ENCODE assay signal across 9 cellular contexts in the genomic region with DNA sequence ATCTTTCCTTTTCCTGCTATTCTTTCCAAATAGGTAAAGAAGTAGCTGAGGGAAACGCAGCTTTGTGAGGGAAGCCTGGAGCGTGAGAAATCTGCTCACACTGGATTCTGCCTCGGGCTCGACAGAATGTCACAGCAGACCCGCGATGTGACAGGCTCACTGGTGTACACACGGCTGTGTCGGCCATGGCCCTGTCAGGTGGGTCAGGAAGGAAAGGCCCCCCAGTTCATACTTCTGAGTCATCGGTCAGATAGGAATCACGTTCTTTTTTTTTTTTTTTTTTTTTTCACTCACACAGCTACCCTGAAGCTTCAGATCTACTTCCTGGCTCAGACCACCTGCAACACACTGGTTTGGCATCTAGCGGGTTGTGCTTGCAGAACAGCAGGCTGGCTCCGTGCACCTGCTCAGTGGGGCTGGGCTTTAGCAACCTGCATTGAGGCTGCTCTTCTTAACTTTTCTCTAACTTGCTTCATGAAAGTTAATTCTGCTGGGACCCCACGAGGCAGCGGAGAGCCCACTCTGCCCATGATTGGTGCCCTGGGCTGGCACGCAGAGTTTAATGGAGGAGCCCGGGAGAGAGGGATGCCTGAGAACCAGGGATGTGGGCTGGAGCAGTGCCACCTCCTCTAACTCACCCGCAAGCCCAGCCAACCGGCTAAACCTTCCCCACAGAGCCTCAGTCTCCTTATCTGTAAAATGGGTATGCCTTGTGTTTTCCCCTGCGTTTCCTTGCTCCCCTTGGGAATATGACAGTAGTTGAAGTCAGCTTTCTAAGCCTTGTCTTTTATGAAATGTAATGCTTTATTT.
DNase-seq lines count a peak whose midpoint lies in the region; ATAC-seq and TF ChIP-seq lines count a peak whose summit lies in the region.
"Had no signal": no experiment of that assay in that cellular context is flagged by ENCODE, and none has a peak within 500 bp of the region (broad histone marks: within the 10 kb centered on the region; RNA-seq: fewer than 3 reads in every experiment).

No MANE protein-coding gene starts in this region.

- no peaks in the 10 kb centered on the region for H4K20me1 ChIP-seq in Loucy (ENCODE audit: insufficient read depth, low read length, poor library complexity, severe bottlenecking)

- H3K9me2 ChIP-seq in Loucy (replicated peaks; ENCODE audit: low read depth, low read length) = no peaks in the 10 kb centered on the region

- H3K27me3 ChIP-seq in CD4-positive, CD25-positive, alpha-beta regulatory T cell (ENCODE audit: control insufficient read depth, insufficient read depth, low read length) = no peaks in the 10 kb centered on the region
- no peaks in the 10 kb centered on the region for H3K27me3 ChIP-seq in Loucy (ENCODE audit: insufficient read depth, low read length, poor library complexity, severe bottlenecking)
- no peaks in the 10 kb centered on the region for H3K27me3 ChIP-seq in mononuclear cell (ENCODE audit: insufficient read depth, low read length)
- no peaks in the 10 kb centered on the region for H3K27me3 ChIP-seq in HAP-1 (ENCODE audit: low read depth)

- in situ Hi-C loops in HAP-1 (cut with MboI; ENCODE audit: low sequenced_read_pairs) = loop anchor here (25.0 kb wide), 1 partner anchor 395 kb away; no protein-coding TSS in a partner anchor

- no peak for TF ChIP-seq CTCF in Loucy (conservative IDR thresholded peaks at IDR 0.05; ENCODE audit: low read length)
- TF ChIP-seq CTCF in RWPE1 (conservative IDR thresholded peaks at IDR 0.05; ENCODE audit: low read depth) = no peak

- peaks cover 67% of the 10 kb centered on the region for H3K4me1 ChIP-seq in CD4-positive, CD25-positive, alpha-beta regulatory T cell (ENCODE audit: control insufficient read depth, insufficient read depth, low read length, poor library complexity, severe bottlenecking)
- H3K4me1 ChIP-seq in Loucy (ENCODE audit: insufficient read depth, low read length, poor library complexity, severe bottlenecking) (peaks cover 35% of the 10 kb centered on the region), mononuclear cell (ENCODE audit: insufficient read depth, low read length) (peaks cover 76% of the 10 kb centered on the region), HAP-1 (0 out of 2 replicates have a peak, but pooled peaks cover 4% of the 10 kb centered on the region)

- POLR2A ChIA-PET in RWPE1 (lab: Yijun Ruan, JAX; ENCODE audit: low non-redundant PET) = no interaction called here

- peak overlapping the region; percentile 87 for H3K4me3 ChIP-seq in CD4-positive, CD25-positive, alpha-beta regulatory T cell (ENCODE audit: low read depth, low read length)
- peak overlapping the region; percentile 74 for H3K4me3 ChIP-seq in Loucy (ENCODE audit: low read length, poor library complexity, severe bottlenecking)
- H3K4me3 ChIP-seq in mononuclear cell (ENCODE audit: low read length) = peak overlapping the region; percentile 26
- H3K4me3 ChIP-seq in HAP-1 = no peak overlapping the region

- CTCF ChIA-PET in RWPE1 (lab: Yijun Ruan, JAX) = interaction anchor here (0.9 to 1.5 kb wide), 2 partner anchors 28 to 87 kb away, joined by 3 to 8 read pairs; no protein-coding TSS in a partner anchor

- H3K9me3 Mint-ChIP-seq in CD4-positive, CD25-positive, alpha-beta regulatory T cell = no peaks in the 10 kb centered on the region
- H3K9me3 Mint-ChIP-seq in activated T-cell treated with anti-CD3 and anti-CD28 coated beads, Interleukin-2, amount 50 U/mL, for 72 hours = no peaks in the 10 kb centered on the region

- peaks cover 22 to 84% (median 57%) of the 10 kb centered on the region in 4 donors for H3K4me1 Mint-ChIP-seq in CD4-positive, CD25-positive, alpha-beta regulatory T cell
- H3K4me1 Mint-ChIP-seq in activated T-cell treated with anti-CD3 and anti-CD28 coated beads, Interleukin-2, amount 50 U/mL, for 72 hours (ENCODE audit: low read depth) = peaks cover 76% of the 10 kb centered on the region

- peaks cover 8% of the 10 kb centered on the region; the same call in 1 of the 2 replicates for H3F3A ChIP-seq in Loucy (ENCODE audit: low read depth)

- H3K9me3 ChIP-seq in CD4-positive, CD25-positive, alpha-beta regulatory T cell (ENCODE audit: control insufficient read depth in 2 of 2, low read length in 2 of 2) = no peaks in the 10 kb centered on the region
- no peaks in the 10 kb centered on the region for H3K9me3 ChIP-seq in Loucy (ENCODE audit: insufficient read depth, low read depth, low read length)
- H3K9me3 ChIP-seq in mononuclear cell (ENCODE audit: low read depth, low read length) = no peaks in the 10 kb centered on the region
- H3K9me3 ChIP-seq in HAP-1 = no peaks in the 10 kb centered on the region

- H3K27ac Mint-ChIP-seq in CD4-positive, CD25-positive, alpha-beta regulatory T cell = peak overlapping the region; percentile 88 to 98 (median 92)
- H3K27ac Mint-ChIP-seq in activated T-cell treated with anti-CD3 and anti-CD28 coated beads, Interleukin-2, amount 50 U/mL, for 72 hours = peak overlapping the region; percentile 77

- H3K4me3 Mint-ChIP-seq in CD4-positive, CD25-positive, alpha-beta regulatory T cell = peak overlapping the region; percentile 66 to 84 (median 82)
- H3K4me3 Mint-ChIP-seq in activated T-cell treated with anti-CD3 and anti-CD28 coated beads, Interleukin-2, amount 50 U/mL, for 72 hours = peak overlapping the region; percentile 77 to 82

- H3K27ac ChIP-seq in CD4-positive, CD25-positive, alpha-beta regulatory T cell (ENCODE audit: insufficient read depth, low read length, poor library complexity, severe bottlenecking) = peak overlapping the region; percentile 92
- no peak overlapping the region for H3K27ac ChIP-seq in RWPE1

- peak overlapping the region; percentile 93 for H3K4me2 ChIP-seq in Loucy (ENCODE audit: low read depth, low read length, poor library complexity, severe bottlenecking)

- peak; percentile 68 to 72 for ATAC-seq in CD4-positive, CD25-positive, alpha-beta regulatory T cell (ENCODE audit: low read depth in 2 of 2)
- ATAC-seq in activated T-cell treated with anti-CD3 and anti-CD28 coated beads, Interleukin-2, amount 50 U/mL, for 72 hours (replicated peaks in 1 of 2) = peak; percentile 63 to 65
- no peak for ATAC-seq in GM21576 (IDR thresholded peaks at IDR 0.05; ENCODE audit: unreplicated experiment)

- H3K79me2 ChIP-seq in Loucy (ENCODE audit: insufficient read depth, low read length) = no peaks in the 10 kb centered on the region

- peak; percentile 68 to 83 (median 71) for DNase-seq in CD4-positive, CD25-positive, alpha-beta regulatory T cell
- DNase-seq in activated T-cell treated with anti-CD3 and anti-CD28 coated beads, Interleukin-2, amount 50 U/mL, for 72 hours = peak; percentile 53 to 71
- DNase-seq in HAP-1 (ENCODE audit: low spot score in 2 of 2) (no peak), NCI-H1694 (lab: John Stamatoyannopoulos, UW) (no peak), RWPE1 (ENCODE audit: low spot score) (no peak)
- DNase-seq: NCI-H187 treated with DMSO at 0.1 percent for 48 hours had no signal

- H3K9ac ChIP-seq in Loucy (ENCODE audit: low read depth, low read length, poor library complexity, severe bottlenecking) = peak overlapping the region; percentile 80

- H3K27me3 Mint-ChIP-seq in CD4-positive, CD25-positive, alpha-beta regulatory T cell = no peaks in the 10 kb centered on the region
- H3K27me3 Mint-ChIP-seq in activated T-cell treated with anti-CD3 and anti-CD28 coated beads, Interleukin-2, amount 50 U/mL, for 72 hours (ENCODE audit: low read depth) = no peaks in the 10 kb centered on the region

- H2AFZ ChIP-seq in Loucy (ENCODE audit: low read length) = peak overlapping the region; percentile 69

- H3K36me3 ChIP-seq in CD4-positive, CD25-positive, alpha-beta regulatory T cell (ENCODE audit: control insufficient read depth, insufficient read depth, low read length) = no peaks in the 10 kb centered on the region
- no peaks in the 10 kb centered on the region for H3K36me3 ChIP-seq in Loucy (ENCODE audit: insufficient read depth, low read length)
- no peaks in the 10 kb centered on the region for H3K36me3 ChIP-seq in HAP-1 (replicated peaks)

- no peaks in the 10 kb centered on the region for H3K36me3 Mint-ChIP-seq in CD4-positive, CD25-positive, alpha-beta regulatory T cell
- H3K36me3 Mint-ChIP-seq in activated T-cell treated with anti-CD3 and anti-CD28 coated beads, Interleukin-2, amount 50 U/mL, for 72 hours (ENCODE audit: insufficient read depth in 2 of 2) = no peaks in the 10 kb centered on the region

Comparison
In these comparisons a context has a peak if more than half of its experiments do, and no peak if none do; other contexts are left out.
1. DNase-seq: peak in CD4-positive, CD25-positive, alpha-beta regulatory T cell (3 of 3) and activated T-cell treated with anti-CD3 and anti-CD28 coated beads, Interleukin-2, amount 50 U/mL, for 72 hours (2 of 2); none in HAP-1 (0 of 2), NCI-H1694 (single experiment) and RWPE1 (single experiment).